ENCODE assay signal across 1 cellular context in the genomic region with DNA sequence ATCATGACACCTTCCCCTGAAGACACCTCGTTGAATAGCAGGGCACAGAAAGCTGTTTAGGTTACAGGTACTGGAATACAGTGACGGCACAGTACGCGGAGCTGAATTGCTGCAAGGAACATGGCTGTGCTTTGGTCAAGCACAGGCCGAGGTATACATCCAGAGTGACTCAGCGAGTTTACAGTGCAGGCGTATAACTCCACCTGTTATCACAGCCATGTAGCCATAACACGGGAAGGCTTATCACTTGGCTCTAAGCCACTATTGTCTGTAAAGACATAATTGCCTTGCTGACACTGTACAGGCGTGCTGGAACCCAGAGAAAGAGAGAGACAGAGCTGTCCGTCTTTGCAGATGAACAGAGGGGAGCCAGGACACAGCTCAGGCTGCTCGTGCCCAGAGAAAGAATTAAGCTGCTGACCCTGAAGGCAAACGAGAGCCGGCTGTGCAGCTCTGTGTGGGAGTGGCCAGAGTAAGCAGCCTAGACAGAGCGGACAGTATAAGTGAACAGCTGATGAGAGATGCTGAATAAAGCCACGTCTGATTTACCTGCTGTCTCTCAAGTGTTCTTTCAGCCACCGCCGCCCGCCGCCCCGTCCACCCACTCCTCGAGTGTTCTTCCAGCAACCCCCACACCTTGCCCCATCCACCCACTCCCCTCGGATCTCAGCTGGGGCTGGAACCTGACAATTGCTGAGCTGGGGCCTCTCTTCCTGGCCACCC.
TF ChIP-seq lines count a peak whose summit lies in the region.

No MANE protein-coding gene starts in this region.

TF ChIP-seq in K562, 482 proteins besides CTCF, POLR2A, EP300 and RAD21 (continued from another document and continues in another):
- TF ChIP-seq CHAMP1 (IDR thresholded peaks at IDR 0.05) (no peak), NBN (IDR thresholded peaks at IDR 0.05; ENCODE audit: low read depth) (no peak), NFATC3 (IDR thresholded peaks at IDR 0.05) (no peak), ARNT (IDR thresholded peaks at IDR 0.05) (no peak), ZC3H11A (IDR thresholded peaks at IDR 0.05; ENCODE audit: low read depth, low read length) (no peak), SNIP1 (IDR thresholded peaks at IDR 0.05; ENCODE audit: low read depth) (no peak), SMARCA5 (IDR thresholded peaks at IDR 0.05) (no peak), CREB1 (IDR thresholded peaks at IDR 0.05) (no peak), CREB1 (CRISPR knock-in tag; IDR thresholded peaks at IDR 0.05) (no peak), ZNF518B (CRISPR knock-in tag; IDR thresholded peaks at IDR 0.05) (no peak), KDM5B (IDR thresholded peaks at IDR 0.05; ENCODE audit: insufficient replicate concordance, low read depth, low read length) (no peak), ERF (CRISPR knock-in tag; IDR thresholded peaks at IDR 0.05) (no peak), BHLHE40 (IDR thresholded peaks at IDR 0.05; ENCODE audit: low read length) (0 out of 2 replicates have a peak, but pooled peaks have one; percentile 9), PHF8 (IDR thresholded peaks at IDR 0.05; ENCODE audit: borderline replicate concordance, low read length) (no peak), SMARCC2 (IDR thresholded peaks at IDR 0.05; ENCODE audit: low read depth) (no peak), SUPT5H (IDR thresholded peaks at IDR 0.05) (no peak), SRF (CRISPR knock-in tag; IDR thresholded peaks at IDR 0.05) (no peak), ZZZ3 (IDR thresholded peaks at IDR 0.05) (no peak), ZNF384 (IDR thresholded peaks at IDR 0.05; ENCODE audit: low read depth, low read length) (no peak), SIN3B (IDR thresholded peaks at IDR 0.05; ENCODE audit: low read depth) (no peak), ZNF146 (CRISPR knock-in tag; IDR thresholded peaks at IDR 0.05; ENCODE audit: unreplicated experiment) (no peak), MCM3 (IDR thresholded peaks at IDR 0.05) (no peak), PYGO2 (tag; IDR thresholded peaks at IDR 0.05) (no peak), NFE2 (IDR thresholded peaks at IDR 0.05; ENCODE audit: low read depth) (peak; percentile 76), HDAC6 (IDR thresholded peaks at IDR 0.05; ENCODE audit: low read depth, low read length) (no peak), SIN3A (IDR thresholded peaks at IDR 0.05; ENCODE audit: borderline replicate concordance in 2 of 2, control insufficient read depth in 1 of 2, low read depth in 2 of 2, low read length in 2 of 2) (no peak), ARHGAP35 (IDR thresholded peaks at IDR 0.05; ENCODE audit: partially characterized antibody) (no peak), PTBP1 (IDR thresholded peaks at IDR 0.05; ENCODE audit: low read depth, low read length) (no peak), ZNF655 (CRISPR knock-in tag; IDR thresholded peaks at IDR 0.05) (no peak), USF2 (CRISPR knock-in tag; IDR thresholded peaks at IDR 0.05) (no peak), NCOA4 (IDR thresholded peaks at IDR 0.05; ENCODE audit: partially characterized antibody) (no peak), HDAC8 (tag; IDR thresholded peaks at IDR 0.05) (peak; percentile 90), HMG20A (CRISPR knock-in tag; conservative IDR thresholded peaks at IDR 0.05) (no peak), ARID1B (IDR thresholded peaks at IDR 0.05) (no peak), ETV6 (IDR thresholded peaks at IDR 0.05; ENCODE audit: borderline replicate concordance in 1 of 2, low read depth in 2 of 2, low read length in 1 of 2) (no peak), ETV6 (CRISPR knock-in tag; IDR thresholded peaks at IDR 0.05; ENCODE audit: borderline replicate concordance) (no peak)
- TF ChIP-seq, protein P1, sequence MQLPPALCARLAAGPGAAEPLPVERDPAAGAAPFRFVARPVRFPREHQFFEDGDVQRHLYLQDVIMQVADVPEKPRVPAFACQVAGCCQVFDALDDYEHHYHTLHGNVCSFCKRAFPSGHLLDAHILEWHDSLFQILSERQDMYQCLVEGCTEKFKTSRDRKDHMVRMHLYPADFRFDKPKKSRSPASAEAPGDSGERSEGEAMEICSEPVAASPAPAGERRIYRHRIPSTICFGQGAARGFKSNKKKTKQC (CRISPR knock-in tag; IDR thresholded peaks at IDR 0.05) = no peak
- TF ChIP-seq, protein P2, sequence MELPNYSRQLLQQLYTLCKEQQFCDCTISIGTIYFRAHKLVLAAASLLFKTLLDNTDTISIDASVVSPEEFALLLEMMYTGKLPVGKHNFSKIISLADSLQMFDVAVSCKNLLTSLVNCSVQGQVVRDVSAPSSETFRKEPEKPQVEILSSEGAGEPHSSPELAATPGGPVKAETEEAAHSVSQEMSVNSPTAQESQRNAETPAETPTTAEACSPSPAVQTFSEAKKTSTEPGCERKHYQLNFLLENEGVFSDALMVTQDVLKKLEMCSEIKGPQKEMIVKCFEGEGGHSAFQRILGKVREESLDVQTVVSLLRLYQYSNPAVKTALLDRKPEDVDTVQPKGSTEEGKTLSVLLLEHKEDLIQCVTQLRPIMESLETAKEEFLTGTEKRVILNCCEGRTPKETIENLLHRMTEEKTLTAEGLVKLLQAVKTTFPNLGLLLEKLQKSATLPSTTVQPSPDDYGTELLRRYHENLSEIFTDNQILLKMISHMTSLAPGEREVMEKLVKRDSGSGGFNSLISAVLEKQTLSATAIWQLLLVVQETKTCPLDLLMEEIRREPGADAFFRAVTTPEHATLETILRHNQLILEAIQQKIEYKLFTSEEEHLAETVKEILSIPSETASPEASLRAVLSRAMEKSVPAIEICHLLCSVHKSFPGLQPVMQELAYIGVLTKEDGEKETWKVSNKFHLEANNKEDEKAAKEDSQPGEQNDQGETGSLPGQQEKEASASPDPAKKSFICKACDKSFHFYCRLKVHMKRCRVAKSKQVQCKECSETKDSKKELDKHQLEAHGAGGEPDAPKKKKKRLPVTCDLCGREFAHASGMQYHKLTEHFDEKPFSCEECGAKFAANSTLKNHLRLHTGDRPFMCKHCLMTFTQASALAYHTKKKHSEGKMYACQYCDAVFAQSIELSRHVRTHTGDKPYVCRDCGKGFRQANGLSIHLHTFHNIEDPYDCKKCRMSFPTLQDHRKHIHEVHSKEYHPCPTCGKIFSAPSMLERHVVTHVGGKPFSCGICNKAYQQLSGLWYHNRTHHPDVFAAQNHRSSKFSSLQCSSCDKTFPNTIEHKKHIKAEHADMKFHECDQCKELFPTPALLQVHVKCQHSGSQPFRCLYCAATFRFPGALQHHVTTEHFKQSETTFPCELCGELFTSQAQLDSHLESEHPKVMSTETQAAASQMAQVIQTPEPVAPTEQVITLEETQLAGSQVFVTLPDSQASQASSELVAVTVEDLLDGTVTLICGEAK (IDR thresholded peaks at IDR 0.05) = no peak
- TF ChIP-seq, protein P2 (CRISPR knock-in tag; IDR thresholded peaks at IDR 0.05) = no peak
- TF ChIP-seq, protein P3, sequence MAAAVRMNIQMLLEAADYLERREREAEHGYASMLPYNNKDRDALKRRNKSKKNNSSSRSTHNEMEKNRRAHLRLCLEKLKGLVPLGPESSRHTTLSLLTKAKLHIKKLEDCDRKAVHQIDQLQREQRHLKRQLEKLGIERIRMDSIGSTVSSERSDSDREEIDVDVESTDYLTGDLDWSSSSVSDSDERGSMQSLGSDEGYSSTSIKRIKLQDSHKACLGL (CRISPR knock-in tag; IDR thresholded peaks at IDR 0.05; ENCODE audit: borderline replicate concordance, poor library complexity, severe bottlenecking) = no peak
- TF ChIP-seq, protein P4, sequence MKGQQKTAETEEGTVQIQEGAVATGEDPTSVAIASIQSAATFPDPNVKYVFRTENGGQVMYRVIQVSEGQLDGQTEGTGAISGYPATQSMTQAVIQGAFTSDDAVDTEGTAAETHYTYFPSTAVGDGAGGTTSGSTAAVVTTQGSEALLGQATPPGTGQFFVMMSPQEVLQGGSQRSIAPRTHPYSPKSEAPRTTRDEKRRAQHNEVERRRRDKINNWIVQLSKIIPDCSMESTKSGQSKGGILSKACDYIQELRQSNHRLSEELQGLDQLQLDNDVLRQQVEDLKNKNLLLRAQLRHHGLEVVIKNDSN (CRISPR knock-in tag; IDR thresholded peaks at IDR 0.05) = no peak
